In the genomic region with DNA sequence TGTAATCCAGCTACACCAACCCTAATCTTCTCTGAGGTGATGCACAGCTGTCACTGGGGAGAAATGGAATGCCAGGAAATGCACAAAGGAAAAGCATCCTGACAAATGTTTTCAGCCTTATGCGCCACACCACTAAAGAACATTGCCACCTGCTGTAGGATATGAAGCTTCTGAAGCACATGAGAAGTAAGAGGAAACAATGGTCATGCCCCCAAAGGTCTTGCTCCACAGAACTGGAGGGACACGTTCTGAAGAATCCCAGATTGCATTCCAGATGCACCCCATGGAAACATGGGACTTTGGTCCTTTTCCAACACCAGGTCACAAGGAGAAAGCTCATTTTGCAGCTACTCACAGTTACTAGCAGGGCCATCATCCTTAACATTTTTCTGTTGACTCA, we compare ENCODE assay signal across 12 cellular contexts. TPM values are rescaled to one million over a fixed set of nuclear protein-coding genes. Genes with fewer than 3 reads are reported as not detected.
DNase-seq lines count a peak whose midpoint lies in the region; ATAC-seq, FAIRE-seq and TF ChIP-seq lines count a peak whose summit lies in the region.
"Had no signal": no experiment of that assay in that cellular context is flagged by ENCODE, and none has a peak within 500 bp of the region (broad histone marks: within the 10 kb centered on the region; RNA-seq: fewer than 3 reads in every experiment).

No MANE protein-coding gene starts in this region.

- no peak overlapping the region for H2AFZ ChIP-seq in HepG2 (ENCODE audit: low read length)

- no peaks in the 10 kb centered on the region for H3K36me3 ChIP-seq in BJ (ENCODE audit: control insufficient read depth, insufficient read depth, low read length)
- no peaks in the 10 kb centered on the region for H3K36me3 ChIP-seq in HepG2 (replicated peaks in 1 of 2; ENCODE audit: control insufficient read depth in 1 of 2, insufficient read depth in 2 of 2, low read length in 2 of 2)

- no peak overlapping the region for H3K4me2 ChIP-seq in HepG2 (ENCODE audit: low read depth, low read length)

- intact Hi-C loops in HepG2 (cut with micrococcal nuclease; ENCODE audit: unreplicated experiment), result loop anchor here (1.0 kb wide), 1 partner anchor 114 kb away; no protein-coding TSS in a partner anchor

- no peak for FAIRE-seq in HepG2 (lab: Jason Lieb, UNC)
- FAIRE-seq: keratinocyte had no signal

- no peak for TF ChIP-seq RAD21 in HepG2 (CRISPR knock-in tag; IDR thresholded peaks at IDR 0.05)

- no peak overlapping the region for H3K4me3 ChIP-seq in BJ (ENCODE audit: low read depth, low read length)
- no peak overlapping the region for H3K4me3 ChIP-seq in astrocyte of the spinal cord (ENCODE audit: low read depth, low read length)
- H3K4me3 ChIP-seq in HepG2 (replicated peaks in 1 of 3; ENCODE audit: insufficient read depth in 1 of 3, low read depth in 2 of 3, low read length in 3 of 3), result no peak overlapping the region

- H3K79me2 ChIP-seq in HepG2 (ENCODE audit: insufficient read depth, low read length), result no peaks in the 10 kb centered on the region

- no peaks in the 10 kb centered on the region for H4K20me1 ChIP-seq in HepG2 (ENCODE audit: insufficient read depth, low read length)

- TF ChIP-seq CTCF in BJ (IDR thresholded peaks at IDR 0.05; ENCODE audit: insufficient read depth, low read depth, low read length) (peak; percentile 31; the same call in 1 of the 2 replicates), astrocyte of the spinal cord (IDR thresholded peaks at IDR 0.05; ENCODE audit: low read depth, low read length) (peak; percentile 31), HepG2 (CRISPR knock-in tag; IDR thresholded peaks at IDR 0.05) (peak; percentile 34)

- peak; percentile 56 for DNase-seq in BJ (ENCODE audit: low read depth)
- peak; percentile 58 for DNase-seq in M059J (ENCODE audit: low read depth)
- DNase-seq in astrocyte of the spinal cord (ENCODE audit: low read depth, low spot score), result peak; percentile 40
- DNase-seq in HepG2 (ENCODE audit: low spot score), result no peak
- no peak for DNase-seq in hypothalamus (lab: John Stamatoyannopoulos, UW)
- DNase-seq in central memory CD4-positive, alpha-beta T cell, result no peak
- DNase-seq in NCI-H1048 (lab: John Stamatoyannopoulos, UW), result no peak
- DNase-seq: endodermal cell, KBM-7, posterior cingulate gyrus had no signal

- WGBS in HepG2 (ENCODE audit: low lambda C conversion rate), result 14% methylated on average over 2 of the region's 2 CpGs

- no peak overlapping the region for H3K27ac ChIP-seq in HepG2 (ENCODE audit: extremely low read length, insufficient read depth, low read length)

- no peaks in the 10 kb centered on the region for H3K9me3 ChIP-seq in HepG2 (ENCODE audit: low read length)

- ATAC-seq in HepG2 (peak; percentile 27; the same call in 1 of the 3 replicates), HG03108 (IDR thresholded peaks at IDR 0.05; ENCODE audit: unreplicated experiment) (no peak)

- in situ Hi-C loops in astrocyte of the spinal cord (cut with HindIII; ENCODE audit: low sequenced_read_pairs) (no loop called here), HepG2 (cut with HindIII; ENCODE audit: extremely low pct_ligation_motif_present, low pct_unique_long_range_greater_than_20kb) (loop anchor here (5.0 kb wide), 1 partner anchor 114 kb away; no protein-coding TSS in a partner anchor)

- H3K9ac ChIP-seq in HepG2 (ENCODE audit: insufficient read depth, low read depth, low read length), result no peak overlapping the region

- POLR2A ChIA-PET in BJ (lab: Charles Lee) (interaction anchor here (0.6 kb wide), 1 partner anchor 104 kb away, joined by 3 read pairs; no protein-coding TSS in a partner anchor), HepG2 (lab: Yijun Ruan, JAX) (no interaction called here)

- no peak for TF ChIP-seq POLR2A in HepG2 (IDR thresholded peaks at IDR 0.05; ENCODE audit: insufficient read depth in 1 of 2, low read depth in 2 of 2, low read length in 2 of 2)

- TF ChIP-seq EP300 in HepG2 (IDR thresholded peaks at IDR 0.05; ENCODE audit: low read depth in 2 of 2, low read length in 2 of 2) (no peak), HepG2 (CRISPR knock-in tag; IDR thresholded peaks at IDR 0.05; ENCODE audit: borderline replicate concordance) (no peak)

- no peaks in the 10 kb centered on the region for H3K4me1 ChIP-seq in HepG2 (ENCODE audit: insufficient read depth, low read length)

- H3K27me3 ChIP-seq in BJ (ENCODE audit: control insufficient read depth, insufficient read depth, low read length) (no peaks in the 10 kb centered on the region), HepG2 (ENCODE audit: control insufficient read depth in 1 of 2, insufficient read depth in 2 of 2, low read length in 2 of 2) (no peaks in the 10 kb centered on the region; a peak in 1 of 5 replicates)

- no TSS peak for BruUV-seq in HepG2 (replicated peaks; lab: Mats Ljungman, UMichigan)

- CTCF ChIA-PET in BJ (lab: Yijun Ruan, JAX), result interaction anchor here (0.6 to 3.0 kb wide), 9 partner anchors 9 to 881 kb away, joined by 3 to 18 read pairs (median 4); no protein-coding TSS in a partner anchor
- CTCF ChIA-PET in HepG2 (lab: Yijun Ruan, JAX; ENCODE audit: low intra/inter-chr PET ratio, low total read pairs), result interaction anchor here (0.8 kb wide), 1 partner anchor 114 kb away, joined by 3 read pairs; no protein-coding TSS in a partner anchor

TF ChIP-seq in HepG2, 621 proteins besides CTCF, POLR2A, EP300 and RAD21:
- TF ChIP-seq PCBP1 (IDR thresholded peaks at IDR 0.05; ENCODE audit: borderline replicate concordance, low read depth, low read length) (no peak), STAG1 (CRISPR knock-in tag; IDR thresholded peaks at IDR 0.05) (peak; percentile 32; the same call in 1 of the 2 replicates), SMC3 (IDR thresholded peaks at IDR 0.05; ENCODE audit: low read length) (0 out of 2 replicates have a peak, but pooled peaks have one; percentile 48)
TF ChIP-seq in HepG2: peak in this region for 2.

RNA-seq across cellular contexts. Expression of gene ZBED5, which starts 48.7 kb away (rescaled TPM):
- polyA plus RNA-seq in BJ (2011; rRNA removed) (43.0 and 75.4 TPM in 2 replicates), HepG2 (2011; rRNA removed) (30.4 and 38.6 TPM in 2 replicates)
- polyA minus RNA-seq in BJ (2011; rRNA and poly(A)+ RNA removed), result 80.8 and 172 TPM in 2 replicates
- 42.6 and 43.9 TPM in 2 replicates for total RNA-seq in M059J (2014; rRNA removed; shearing (Covaris generic))
- 11.7 and 18.2 TPM in 2 replicates for total RNA-seq in HepG2 (2016; rRNA removed; fragmentation: Illumina TruSeq; extraction: Trizol)
- total RNA-seq in HepG2 (2016; cell fraction: cytosol; rRNA removed; fragmentation: Illumina TruSeq; extraction: Trizol; ENCODE audit: low read depth), result 2.6 and 3.5 TPM in 2 replicates
- total RNA-seq in HepG2 (2016; cell fraction: insoluble cytoplasmic fraction; rRNA removed; fragmentation: Illumina TruSeq; extraction: Trizol), result 12.8 and 16.3 TPM in 2 replicates
- 7.1 and 8.0 TPM in 2 replicates for total RNA-seq in HepG2 (2016; cell fraction: membrane; rRNA removed; fragmentation: Illumina TruSeq; extraction: Trizol)
- total RNA-seq in HepG2 (2016; cell fraction: nucleus; rRNA removed; fragmentation: Illumina TruSeq; extraction: Trizol), result 41.6 and 42.3 TPM in 2 replicates
- polyA plus RNA-seq in HepG2 (2011; cell fraction: cytosol; rRNA removed), result 12.1 and 15.9 TPM in 2 replicates
- 32.3 and 43.5 TPM in 2 replicates for polyA plus RNA-seq in HepG2 (2011; cell fraction: nucleus; rRNA removed)
- 13.2 and 15.8 TPM in 2 replicates for polyA plus RNA-seq in HepG2 (2012)
- polyA plus RNA-seq in HepG2 (2016; cell fraction: cytosol; fragmentation: Illumina TruSeq; extraction: Trizol; ENCODE audit: low read depth), result 0.96 and 1.2 TPM in 2 replicates
- polyA plus RNA-seq in HepG2 (2016; cell fraction: insoluble cytoplasmic fraction; fragmentation: Illumina TruSeq; extraction: Trizol; ENCODE audit: low read depth), result 14.0 and 15.2 TPM in 2 replicates
- 2.6 and 3.1 TPM in 2 replicates for polyA plus RNA-seq in HepG2 (2016; cell fraction: membrane; fragmentation: Illumina TruSeq; extraction: Trizol; ENCODE audit: low read depth)
- 70.9 and 72.1 TPM in 2 replicates for polyA plus RNA-seq in HepG2 (2016; cell fraction: nucleus; fragmentation: Illumina TruSeq; extraction: Trizol; ENCODE audit: insufficient read depth, low read depth)
- polyA minus RNA-seq in HepG2 (2011; rRNA and poly(A)+ RNA removed; ENCODE audit: low replicate concordance), result 122 and 258 TPM in 2 replicates
- polyA minus RNA-seq in HepG2 (2011; cell fraction: cytosol; rRNA and poly(A)+ RNA removed), result 15.7 and 19.7 TPM in 2 replicates
- polyA minus RNA-seq in HepG2 (2011; cell fraction: nucleus; rRNA and poly(A)+ RNA removed), result 88.1 and 103 TPM in 2 replicates

Comparison
In these comparisons a context has a peak if more than half of its experiments do, and no peak if none do; other contexts are left out.
1. DNase-seq: peak in BJ (single experiment), M059J (single experiment) and astrocyte of the spinal cord (single experiment); none in HepG2 (single experiment), hypothalamus (0 of 51), central memory CD4-positive, alpha-beta T cell (single experiment) and NCI-H1048 (single experiment).
2. Peak in every context shown above with its lines, with median percentiles within 50 percentile points of each other: CTCF ChIP-seq.